In the genomic region with DNA sequence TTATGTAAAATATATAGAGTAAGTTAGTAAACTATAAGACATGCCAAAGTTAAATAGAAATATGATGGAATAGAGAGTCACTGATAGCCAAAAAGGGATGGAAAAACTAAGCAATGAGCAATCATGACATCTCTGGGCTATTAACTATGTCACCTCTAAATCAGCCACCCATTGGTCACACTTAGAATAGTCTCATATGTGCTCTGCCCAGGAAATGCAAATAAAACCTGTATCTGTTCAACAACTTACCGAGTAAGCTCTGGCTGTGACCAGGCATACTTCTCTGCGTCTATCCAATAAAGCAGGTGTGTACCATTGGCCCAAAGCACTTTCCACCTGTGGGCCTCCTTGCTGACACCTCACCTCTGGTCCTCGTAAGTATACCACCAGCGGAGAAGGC, we compare ENCODE assay signal across 18 cellular contexts. TPM values are rescaled to one million over a fixed set of nuclear protein-coding genes. Genes with fewer than 3 reads are reported as not detected.
DNase-seq lines count a peak whose midpoint lies in the region; ATAC-seq, FAIRE-seq and TF ChIP-seq lines count a peak whose summit lies in the region.
"Had no signal": no experiment of that assay in that cellular context is flagged by ENCODE, and none has a peak within 500 bp of the region (broad histone marks: within the 10 kb centered on the region; RNA-seq: fewer than 3 reads in every experiment).

No MANE protein-coding gene starts in this region.

- 92% methylated on average over 2 of the region's 4 CpGs for WGBS in HepG2 (ENCODE audit: low lambda C conversion rate)
- WGBS in right lobe of liver (ENCODE audit: insufficient coverage, low coverage, low lambda C conversion rate, missing lambda C conversion rate), result 100% methylated on average over 2 of the region's 4 CpGs
- 52% methylated on average over 4 of the region's 4 CpGs for WGBS in K562 (ENCODE audit: insufficient coverage, low coverage, missing lambda C conversion rate)

- H3K27me3 ChIP-seq in HepG2 (ENCODE audit: control insufficient read depth in 1 of 2, insufficient read depth in 2 of 2, low read length in 2 of 2), result peaks cover 0 to 11% of the 10 kb centered on the region in 2 experiments; a peak in 1 of 5 replicates
- H3K27me3 ChIP-seq in right lobe of liver, result no peaks in the 10 kb centered on the region
- no peaks in the 10 kb centered on the region; a peak in 1 of 5 replicates for H3K27me3 ChIP-seq in K562 (ENCODE audit: control insufficient read depth in 2 of 2, insufficient read depth in 2 of 2, low read length in 2 of 2)
- H3K27me3 ChIP-seq in parathyroid adenoma (ENCODE audit: control insufficient read depth, insufficient read depth, low read length), result no peaks in the 10 kb centered on the region
- H3K27me3 ChIP-seq: BLaER1 treated with 17β-estradiol and CSF1 and Interleukin-3, amounts not matched to agents 10 nM and 100 nM had no signal

- DNase-seq in HepG2 (ENCODE audit: low spot score), result no peak
- no peak for DNase-seq in right lobe of liver
- peak; percentile 59 for DNase-seq in NAMALWA (ENCODE audit: low spot score)
- DNase-seq in K562 (ENCODE audit: extremely low read depth in 1 of 4, low spot score in 3 of 4), result no peak
- no peak for DNase-seq in NCI-H526 (lab: John Stamatoyannopoulos, UW)
- DNase-seq in GOT3 (lab: John Stamatoyannopoulos, UW), result no peak
- DNase-seq: 8988T, DMS153, DMS79, GF-D8, H9, IMR-90, KBM-7 had no signal

- H3K4me2 ChIP-seq in HepG2 (ENCODE audit: low read depth, low read length), result no peak overlapping the region
- no peak overlapping the region for H3K4me2 ChIP-seq in K562 (ENCODE audit: insufficient read depth, low read length)
- no peak overlapping the region for H3K4me2 ChIP-seq in parathyroid adenoma (ENCODE audit: low read length)

- no peaks in the 10 kb centered on the region for H3K36me3 ChIP-seq in HepG2 (replicated peaks in 1 of 2; ENCODE audit: control insufficient read depth in 1 of 2, insufficient read depth in 2 of 2, low read length in 2 of 2)
- no peaks in the 10 kb centered on the region for H3K36me3 ChIP-seq in right lobe of liver
- H3K36me3 ChIP-seq in K562 (ENCODE audit: control insufficient read depth, insufficient read depth, low read length), result peaks cover 15% of the 10 kb centered on the region
- no peaks in the 10 kb centered on the region for H3K36me3 ChIP-seq in parathyroid adenoma (ENCODE audit: control insufficient read depth, insufficient read depth, low read length)

- no peak for ATAC-seq in HepG2
- ATAC-seq in right lobe of liver, result no peak
- ATAC-seq in K562, result no peak
- ATAC-seq in HG03460 (IDR thresholded peaks at IDR 0.05; ENCODE audit: unreplicated experiment), result no peak

- TF ChIP-seq POLR2A in HepG2 (IDR thresholded peaks at IDR 0.05; ENCODE audit: insufficient read depth in 1 of 2, low read depth in 2 of 2, low read length in 2 of 2) (no peak), right lobe of liver (IDR thresholded peaks at IDR 0.05) (no peak), K562 (conservative IDR thresholded peaks at IDR 0.05) (no peak)

- H3K4me1 ChIP-seq in HepG2 (ENCODE audit: insufficient read depth, low read length) (peaks cover 34% of the 10 kb centered on the region), right lobe of liver (peaks cover 0 to 19% (median 0%) of the 10 kb centered on the region in 4 donors), K562 (replicated peaks in 1 of 2; ENCODE audit: control insufficient read depth in 2 of 2, insufficient read depth in 2 of 2, low read length in 2 of 2) (peaks cover 5 to 9% of the 10 kb centered on the region in 2 experiments; a peak in 3 of 5 replicates), parathyroid adenoma (peaks cover 16% of the 10 kb centered on the region)

- no peaks in the 10 kb centered on the region for H4K20me1 ChIP-seq in HepG2 (ENCODE audit: insufficient read depth, low read length)
- H4K20me1 ChIP-seq in K562 (replicated peaks; ENCODE audit: control insufficient read depth, insufficient read depth, low read length), result no peaks in the 10 kb centered on the region

- TF ChIP-seq CTCF in HepG2 (CRISPR knock-in tag; IDR thresholded peaks at IDR 0.05) (no peak), right lobe of liver (IDR thresholded peaks at IDR 0.05) (no peak), K562 (IDR thresholded peaks at IDR 0.05 in 2 of 3, conservative IDR thresholded peaks at IDR 0.05 in 1 of 3; ENCODE audit: insufficient read depth in 2 of 3, low read depth in 1 of 3, low read length in 3 of 3) (no peak), parathyroid adenoma (IDR thresholded peaks at IDR 0.05) (no peak)

- CTCF ChIA-PET in HepG2 (lab: Yijun Ruan, JAX; ENCODE audit: low intra/inter-chr PET ratio, low total read pairs), result no interaction called here
- CTCF ChIA-PET in K562 (lab: Yijun Ruan, JAX; ENCODE audit: low intra/inter-chr PET ratio), result no interaction called here

- no peak overlapping the region for H3K27ac ChIP-seq in HepG2 (ENCODE audit: extremely low read length, insufficient read depth, low read length)
- no peak overlapping the region for H3K27ac ChIP-seq in right lobe of liver
- no peak overlapping the region for H3K27ac ChIP-seq in K562 (ENCODE audit: extremely low read depth, low read depth, low read length)
- peak overlapping the region; percentile 64 for H3K27ac ChIP-seq in parathyroid adenoma
- H3K27ac ChIP-seq: BLaER1 treated with 17β-estradiol and CSF1 and Interleukin-3, amounts not matched to agents 10 nM and 100 nM; HL-60 had no signal

- H3K9ac ChIP-seq in HepG2 (ENCODE audit: insufficient read depth, low read depth, low read length) (no peak overlapping the region), K562 (ENCODE audit: insufficient read depth in 1 of 2, low read depth in 2 of 2, low read length in 2 of 2) (no peak overlapping the region), parathyroid adenoma (no peak overlapping the region)
- H3K9ac ChIP-seq: BLaER1 treated with 17β-estradiol and CSF1 and Interleukin-3, amounts not matched to agents 10 nM and 100 nM had no signal

- TF ChIP-seq RAD21 in HepG2 (CRISPR knock-in tag; IDR thresholded peaks at IDR 0.05), result no peak
- no peak for TF ChIP-seq RAD21 in K562 (CRISPR knock-in tag; conservative IDR thresholded peaks at IDR 0.05 in 1 of 2, IDR thresholded peaks at IDR 0.05 in 1 of 2)

- FAIRE-seq in HepG2 (lab: Jason Lieb, UNC), result no peak
- FAIRE-seq in K562 (lab: Jason Lieb, UNC), result no peak
- FAIRE-seq: H1 had no signal

- in situ Hi-C loops in HepG2 (cut with HindIII; ENCODE audit: extremely low pct_ligation_motif_present, low pct_unique_long_range_greater_than_20kb) (loop anchor here (10.0 kb wide), 1 partner anchor 187 kb away; no protein-coding TSS in a partner anchor), K562 (cut with MboI) (no loop called here)

- POLR2A ChIA-PET in HepG2 (lab: Yijun Ruan, JAX) (no interaction called here), K562 (lab: Yijun Ruan, JAX) (no interaction called here)

- H3K9me3 ChIP-seq in HepG2 (ENCODE audit: low read length) (no peaks in the 10 kb centered on the region), right lobe of liver (no peaks in the 10 kb centered on the region), K562 (replicated peaks; ENCODE audit: control insufficient read depth, insufficient read depth, low read depth, low read length) (no peaks in the 10 kb centered on the region), parathyroid adenoma (ENCODE audit: control insufficient read depth, low read length) (no peaks in the 10 kb centered on the region)
- H3K9me3 ChIP-seq: BLaER1 treated with 17β-estradiol and CSF1 and Interleukin-3, amounts not matched to agents 10 nM and 100 nM had no signal

- BruUV-seq in HepG2 (replicated peaks; lab: Mats Ljungman, UMichigan) (no TSS peak), K562 (replicated peaks; lab: Mats Ljungman, UMichigan) (no TSS peak)

- intact Hi-C loops in HepG2 (cut with micrococcal nuclease; ENCODE audit: unreplicated experiment) (no loop called here), right lobe of liver (cut with DNase I) (no loop called here), K562 (cut with micrococcal nuclease) (loop anchor here (10.0 kb wide), 1 partner anchor 177 kb away; no protein-coding TSS in a partner anchor)

- H3K4me3 ChIP-seq in HepG2 (replicated peaks in 1 of 3; ENCODE audit: insufficient read depth in 1 of 3, low read depth in 2 of 3, low read length in 3 of 3) (no peak overlapping the region), right lobe of liver (no peak overlapping the region), K562 (no peak overlapping the region), parathyroid adenoma (ENCODE audit: low read depth, low read length) (no peak overlapping the region)

- H3K79me2 ChIP-seq in HepG2 (ENCODE audit: insufficient read depth, low read length) (peaks cover 18% of the 10 kb centered on the region), K562 (ENCODE audit: control insufficient read depth, insufficient read depth, low read length) (peaks cover 34% of the 10 kb centered on the region), parathyroid adenoma (peaks cover 5% of the 10 kb centered on the region)

- no peak for TF ChIP-seq EP300 in HepG2 (IDR thresholded peaks at IDR 0.05; ENCODE audit: low read depth in 2 of 2, low read length in 2 of 2)
- TF ChIP-seq EP300 in HepG2 (CRISPR knock-in tag; IDR thresholded peaks at IDR 0.05; ENCODE audit: borderline replicate concordance), result no peak
- TF ChIP-seq EP300 in K562 (IDR thresholded peaks at IDR 0.05; ENCODE audit: low read length), result no peak

- H2AFZ ChIP-seq in HepG2 (ENCODE audit: low read length) (peak overlapping the region; percentile 16), K562 (ENCODE audit: low read depth, low read length) (0 out of 2 replicates have a peak overlapping the region, but pooled peaks have one; percentile 89), parathyroid adenoma (no peak overlapping the region)

- no peaks in the 10 kb centered on the region for H3K9me1 ChIP-seq in K562 (ENCODE audit: control insufficient read depth, insufficient read depth, low read length)

RNA-seq across cellular contexts. Expression of a gene that starts 1.6 kb away (rescaled TPM):
- total RNA-seq in HepG2 (2016; rRNA removed; fragmentation: Illumina TruSeq; extraction: Trizol) (15.4 and 21.7 TPM in 2 replicates), right lobe of liver (10 to 100 TPM; 10.3 to 19.3 (median 14.2) TPM), K562 (2014; rRNA removed) (11.4 and 11.6 TPM in 2 replicates), K562 (2014; rRNA removed; fragmentation: Illumina TruSeq; extraction: Trizol) (25.9 and 32.6 TPM in 2 replicates), K562 (2015; rRNA removed; fragmentation: Illumina TruSeq; extraction: Trizol) (21.7 and 23.0 TPM in 2 replicates), K562 (2021) (21.6 and 23.8 TPM in 2 replicates)
- 3.4 and 5.8 TPM in 2 replicates for total RNA-seq in HepG2 (2016; cell fraction: cytosol; rRNA removed; fragmentation: Illumina TruSeq; extraction: Trizol; ENCODE audit: low read depth)
- total RNA-seq in HepG2 (2016; cell fraction: insoluble cytoplasmic fraction; rRNA removed; fragmentation: Illumina TruSeq; extraction: Trizol), result 14.6 and 19.6 TPM in 2 replicates
- total RNA-seq in HepG2 (2016; cell fraction: membrane; rRNA removed; fragmentation: Illumina TruSeq; extraction: Trizol), result 7.0 and 8.7 TPM in 2 replicates
- 22.2 and 25.8 TPM in 2 replicates for total RNA-seq in HepG2 (2016; cell fraction: nucleus; rRNA removed; fragmentation: Illumina TruSeq; extraction: Trizol)
- polyA plus RNA-seq in HepG2 (2011; rRNA removed) (9.8 and 11.4 TPM in 2 replicates), K562 (2011; rRNA removed) (28.5 and 38.1 TPM in 2 replicates), K562 (2014; fragmentation: Illumina TruSeq; extraction: Trizol) (27.4 and 37.4 TPM in 2 replicates), K562 (2014; fragmentation: Nextera tagmentation; extraction: Ambion mirVana) (10 to 100 TPM; 37.8 to 42.7 TPM), K562 (2014; rRNA removed) (13.1 and 16.4 TPM in 2 replicates)
- polyA plus RNA-seq in HepG2 (2011; cell fraction: cytosol; rRNA removed), result 3.4 and 5.6 TPM in 2 replicates
- 3.6 and 8.6 TPM in 2 replicates for polyA plus RNA-seq in HepG2 (2011; cell fraction: nucleus; rRNA removed)
- 7.5 and 10.8 TPM in 2 replicates for polyA plus RNA-seq in HepG2 (2012)
- 2.1 and 4.0 TPM in 2 replicates for polyA plus RNA-seq in HepG2 (2016; cell fraction: cytosol; fragmentation: Illumina TruSeq; extraction: Trizol; ENCODE audit: low read depth)
- 21.9 and 27.8 TPM in 2 replicates for polyA plus RNA-seq in HepG2 (2016; cell fraction: insoluble cytoplasmic fraction; fragmentation: Illumina TruSeq; extraction: Trizol; ENCODE audit: low read depth)
- 3.0 and 3.5 TPM in 2 replicates for polyA plus RNA-seq in HepG2 (2016; cell fraction: membrane; fragmentation: Illumina TruSeq; extraction: Trizol; ENCODE audit: low read depth)
- 25.4 and 27.7 TPM in 2 replicates for polyA plus RNA-seq in HepG2 (2016; cell fraction: nucleus; fragmentation: Illumina TruSeq; extraction: Trizol; ENCODE audit: insufficient read depth, low read depth)
- polyA minus RNA-seq in HepG2 (2011; rRNA and poly(A)+ RNA removed; ENCODE audit: low replicate concordance), result 2.3 and 7.7 TPM in 2 replicates
- 3.9 and 6.4 TPM in 2 replicates for polyA minus RNA-seq in HepG2 (2011; cell fraction: cytosol; rRNA and poly(A)+ RNA removed)
- 23.8 and 28.6 TPM in 2 replicates for polyA minus RNA-seq in HepG2 (2011; cell fraction: nucleus; rRNA and poly(A)+ RNA removed)
- total RNA-seq in K562 (2011; cell fraction: chromatin; rRNA removed; ENCODE audit: low replicate concordance), result 21.2 and 62.0 TPM in 2 replicates
- total RNA-seq in K562 (2011; cell fraction: nucleolus; rRNA removed), result 8.0 and 10.8 TPM in 2 replicates
- total RNA-seq in K562 (2011; cell fraction: nucleoplasm; rRNA removed), result 25.5 and 34.0 TPM in 2 replicates
- polyA plus RNA-seq in K562 (2011; cell fraction: cytosol; rRNA removed), result 3.9 and 10.5 TPM in 2 replicates
- 10.4 and 18.5 TPM in 2 replicates for polyA plus RNA-seq in K562 (2011; cell fraction: nucleus; rRNA removed)
- 17.9 and 30.3 TPM in 2 replicates for polyA plus RNA-seq in K562 (2012)
- polyA minus RNA-seq in K562 (2011; rRNA and poly(A)+ RNA removed), result 29.2 and 36.0 TPM in 2 replicates
- 9.1 and 11.8 TPM in 2 replicates for polyA minus RNA-seq in K562 (2011; cell fraction: cytosol; rRNA and poly(A)+ RNA removed)
- 14.7 and 30.9 TPM in 2 replicates for polyA minus RNA-seq in K562 (2011; cell fraction: nucleus; rRNA and poly(A)+ RNA removed)
